19 cellular contexts compared by ENCODE assay signal in genomic region chr15:81504170-81504905, GRCh38.
DNase-seq lines count a peak whose midpoint lies in the region; ATAC-seq, FAIRE-seq and TF ChIP-seq lines count a peak whose summit lies in the region.
"Had no signal": no experiment of that assay in that cellular context is flagged by ENCODE, and none has a peak within 500 bp of the region (broad histone marks: within the 10 kb centered on the region; RNA-seq: fewer than 3 reads in every experiment).

No MANE protein-coding gene starts in this region.

- H3K36me3 ChIP-seq in bronchial epithelial cell (ENCODE audit: control insufficient read depth, insufficient read depth, low read length) (no peaks in the 10 kb centered on the region), keratinocyte (ENCODE audit: control insufficient read depth in 2 of 2, extremely low read depth in 1 of 2, insufficient read depth in 2 of 2, low read length in 2 of 2) (no peaks in the 10 kb centered on the region)
- H3K36me3 ChIP-seq: cardiac muscle cell, sigmoid colon, uterus had no signal

- H3K79me2 ChIP-seq in keratinocyte (ENCODE audit: control insufficient read depth, insufficient read depth, low read length), result no peaks in the 10 kb centered on the region

- H3K9me3 ChIP-seq in keratinocyte (ENCODE audit: control insufficient read depth, low read depth, low read length), result no peaks in the 10 kb centered on the region
- H3K9me3 ChIP-seq: sigmoid colon, uterus had no signal

- H3K27me3 ChIP-seq in bronchial epithelial cell (ENCODE audit: control insufficient read depth, insufficient read depth, low read length), result no peaks in the 10 kb centered on the region
- H3K27me3 ChIP-seq in keratinocyte (ENCODE audit: control insufficient read depth, extremely low read depth, insufficient read depth, low read length), result no peaks in the 10 kb centered on the region
- H3K27me3 ChIP-seq: cardiac muscle cell, sigmoid colon, uterus had no signal

- no peaks in the 10 kb centered on the region for H3K9me1 ChIP-seq in keratinocyte (ENCODE audit: control insufficient read depth, extremely low read depth, insufficient read depth, low read length)

- peak overlapping the region; percentile 57 for H3K4me2 ChIP-seq in keratinocyte (ENCODE audit: control insufficient read depth, extremely low read depth, insufficient read depth, low read depth, low read length)

- H3K4me3 ChIP-seq in bronchial epithelial cell (ENCODE audit: low read depth, low read length) (no peak overlapping the region), keratinocyte (ENCODE audit: control insufficient read depth in 2 of 3, extremely low read depth in 1 of 3, insufficient read depth in 2 of 3, low read depth in 1 of 3, low read length in 3 of 3) (no peak overlapping the region)
- H3K4me3 ChIP-seq: cardiac muscle cell, GM12878, sigmoid colon, uterus had no signal

- intact Hi-C loops in left colon (cut with DNase I, micrococcal nuclease), result loop anchor here in 1 of 2 donors (10.0 kb wide), 1 partner anchor 430 kb away; no protein-coding TSS in a partner anchor

- no peak for TF ChIP-seq CTCF in bronchial epithelial cell (IDR thresholded peaks at IDR 0.05; ENCODE audit: insufficient read depth, low read length, severe bottlenecking)
- TF ChIP-seq CTCF in keratinocyte (optimal IDR thresholded peaks at IDR 0.05 in 1 of 3, IDR thresholded peaks at IDR 0.05 in 1 of 3, conservative IDR thresholded peaks at IDR 0.05 in 1 of 3; ENCODE audit: extremely low read depth in 1 of 3, insufficient read depth in 2 of 3, low read length in 3 of 3), result no peak

- no peak for FAIRE-seq in bronchial epithelial cell (lab: Jason Lieb, UNC)
- peak; percentile 81 for FAIRE-seq in keratinocyte (lab: Jason Lieb, UNC)
- FAIRE-seq: GM12878 had no signal

- no peaks in the 10 kb centered on the region for H4K20me1 ChIP-seq in keratinocyte (ENCODE audit: control insufficient read depth, extremely low read depth, insufficient read depth, low read length)

- dilution Hi-C loops in keratinocyte (cut with MboI; ENCODE audit: extremely low pct_ligation_motif_present, low sequenced_read_pairs), result no loop called here

- no peak overlapping the region for H3K9ac ChIP-seq in keratinocyte (ENCODE audit: control insufficient read depth, extremely low read depth, insufficient read depth, low read length)

- H2AFZ ChIP-seq in keratinocyte (ENCODE audit: control insufficient read depth, low read length), result peak overlapping the region; percentile 66

- ATAC-seq in HG02938 (IDR thresholded peaks at IDR 0.05; ENCODE audit: unreplicated experiment) (no peak), left colon (no peak)
- ATAC-seq: GM12878, left ventricle myocardium superior had no signal

- peak; percentile 45 for DNase-seq in COLO829 (ENCODE audit: low spot score)
- DNase-seq in RKO (ENCODE audit: low spot score), result peak; percentile 80
- DNase-seq in bronchial epithelial cell (ENCODE audit: low read depth), result peak; percentile 87
- no peak for DNase-seq in keratinocyte (ENCODE audit: low read depth, low spot score)
- no peak for DNase-seq in GF-D8 (lab: John Stamatoyannopoulos, UW)
- no peak for DNase-seq in 8988T
- no peak for DNase-seq in left colon
- DNase-seq: activated CD4-positive, alpha-beta T cell treated with anti-CD3 and anti-CD28 coated beads, Interleukin-2, amount 10 ng/mL, durations not matched to agents 7 days and 5 days; activated naive CD4-positive, alpha-beta T cell treated with anti-CD3 and anti-CD28 coated beads for 36 hours; activated T-cell treated with anti-CD3 and anti-CD28 coated beads for 4 hours; left ventricle myocardium superior; NCI-H1930; NCI-H524; nucleus accumbens; sigmoid colon; uterus had no signal

- peak overlapping the region; percentile 57 for H3K27ac ChIP-seq in keratinocyte (ENCODE audit: control insufficient read depth, insufficient read depth, low read length)
- H3K27ac ChIP-seq: cardiac muscle cell, sigmoid colon, uterus had no signal

- peaks cover 35% of the 10 kb centered on the region for H3K4me1 ChIP-seq in keratinocyte (ENCODE audit: control insufficient read depth, extremely low read depth, insufficient read depth, low read length)
- H3K4me1 ChIP-seq: sigmoid colon, uterus had no signal

Comparison
In these comparisons a context has a peak if more than half of its experiments do, and no peak if none do; other contexts are left out.
1. DNase-seq: peak in COLO829 (single experiment), RKO (single experiment) and bronchial epithelial cell (single experiment); none in keratinocyte (single experiment), GF-D8 (single experiment), 8988T (single experiment) and left colon (0 of 2).